Comparison of ENCODE assay signal across 11 cellular contexts in genomic region chr4:133151681-133152329, GRCh38. TPM values are rescaled to one million over a fixed set of nuclear protein-coding genes. Genes with fewer than 3 reads are reported as not detected.
DNase-seq lines count a peak whose midpoint lies in the region; ATAC-seq, FAIRE-seq and TF ChIP-seq lines count a peak whose summit lies in the region.
"Had no signal": no experiment of that assay in that cellular context is flagged by ENCODE, and none has a peak within 500 bp of the region (broad histone marks: within the 10 kb centered on the region; RNA-seq: fewer than 3 reads in every experiment).

No MANE protein-coding gene starts in this region.

- H3K9me3 ChIP-seq in SK-N-SH (no peaks in the 10 kb centered on the region), astrocyte (ENCODE audit: insufficient read depth, low read depth, low read length) (no peaks in the 10 kb centered on the region), kidney (ENCODE audit: control insufficient read depth in 1 of 2, low read length in 2 of 2) (no peaks in the 10 kb centered on the region), suprapubic skin (no peaks in the 10 kb centered on the region)

- no peak for TF ChIP-seq POLR2A in suprapubic skin (IDR thresholded peaks at IDR 0.05)

- H3K4me1 ChIP-seq in SK-N-SH (ENCODE audit: control insufficient read depth in 1 of 2, insufficient read depth in 2 of 2, low read depth in 1 of 2, low read length in 1 of 2) (peaks cover 0 to 18% of the 10 kb centered on the region in 2 experiments; a peak in 2 of 4 replicates), astrocyte (ENCODE audit: insufficient read depth, low read length) (peaks cover 34% of the 10 kb centered on the region), kidney (ENCODE audit: control insufficient read depth in 1 of 2, insufficient read depth in 1 of 2, low read depth in 1 of 2, low read length in 2 of 2) (peaks cover 13 to 21% of the 10 kb centered on the region in 2 donors), suprapubic skin (peaks cover 61% of the 10 kb centered on the region)

- peak overlapping the region; percentile 93 for H3K4me3 Mint-ChIP-seq in astrocyte (ENCODE audit: unreplicated experiment)
- no peak overlapping the region for H3K4me3 Mint-ChIP-seq in stimulated activated memory B cell treated with anti-CD40 and anti-IgM and Interleukin-4, amounts not matched to agents 10 μg/mL and 1 μg/mL and 100 μg/mL, for 72 hours
- H3K4me3 Mint-ChIP-seq: CD4-positive, CD25-positive, alpha-beta regulatory T cell; dendritic cell treated with granulocyte-macrophage colony-stimulating factor and Interleukin-4, amounts not matched to agents 40 ng/mL and 50 ng/mL, for 4 days had no signal

- TF ChIP-seq CTCF in SK-N-SH (IDR thresholded peaks at IDR 0.05) (no peak; the same call in 1 of the 2 replicates), astrocyte (IDR thresholded peaks at IDR 0.05; ENCODE audit: insufficient read depth, low read depth, low read length) (no peak), kidney (IDR thresholded peaks at IDR 0.05; ENCODE audit: borderline replicate concordance, extremely low read depth, insufficient read depth) (no peak), suprapubic skin (IDR thresholded peaks at IDR 0.05) (no peak)

- ATAC-seq in SK-N-SH treated with all-trans-retinoic acid at 6 μM for 48 hours: no peak
- no peak for ATAC-seq in stimulated activated memory B cell treated with anti-CD40 and anti-IgM and Interleukin-4, amounts not matched to agents 10 μg/mL and 1 μg/mL and 100 μg/mL, for 72 hours
- ATAC-seq: Panc1 had no signal

- H3K4me1 Mint-ChIP-seq in astrocyte (ENCODE audit: low read depth, unreplicated experiment): peaks cover 15% of the 10 kb centered on the region
- H3K4me1 Mint-ChIP-seq in stimulated activated memory B cell treated with anti-CD40 and anti-IgM and Interleukin-4, amounts not matched to agents 10 μg/mL and 1 μg/mL and 100 μg/mL, for 72 hours: no peaks in the 10 kb centered on the region

- no peak for FAIRE-seq in astrocyte (lab: Jason Lieb, UNC)
- no peak for FAIRE-seq in kidney (lab: Jason Lieb, UNC)

- H4K20me1 ChIP-seq in SK-N-SH (ENCODE audit: insufficient read depth) (no peaks in the 10 kb centered on the region), astrocyte (ENCODE audit: insufficient read depth, low read length) (peaks cover 3% of the 10 kb centered on the region)

- H3K9me2 ChIP-seq in SK-N-SH: no peaks in the 10 kb centered on the region

- H3K9me3 Mint-ChIP-seq in astrocyte (ENCODE audit: unreplicated experiment): peaks cover 5% of the 10 kb centered on the region
- no peaks in the 10 kb centered on the region for H3K9me3 Mint-ChIP-seq in stimulated activated memory B cell treated with anti-CD40 and anti-IgM and Interleukin-4, amounts not matched to agents 10 μg/mL and 1 μg/mL and 100 μg/mL, for 72 hours
- H3K9me3 Mint-ChIP-seq: dendritic cell treated with granulocyte-macrophage colony-stimulating factor and Interleukin-4, amounts not matched to agents 40 ng/mL and 50 ng/mL, for 4 days had no signal

- H3K27ac ChIP-seq in SK-N-SH (ENCODE audit: low read depth in 2 of 2, low read length in 1 of 2) (no peak overlapping the region), astrocyte (ENCODE audit: low read depth, low read length) (no peak overlapping the region), kidney (ENCODE audit: low read depth in 2 of 2, low read length in 2 of 2) (peak overlapping the region in 1 of 2 donors; percentile 29), suprapubic skin (no peak overlapping the region)

- H3K27ac Mint-ChIP-seq in astrocyte (ENCODE audit: unreplicated experiment): peak overlapping the region; percentile 18
- no peak overlapping the region for H3K27ac Mint-ChIP-seq in stimulated activated memory B cell treated with anti-CD40 and anti-IgM and Interleukin-4, amounts not matched to agents 10 μg/mL and 1 μg/mL and 100 μg/mL, for 72 hours
- H3K27ac Mint-ChIP-seq: CD4-positive, CD25-positive, alpha-beta regulatory T cell; dendritic cell treated with granulocyte-macrophage colony-stimulating factor and Interleukin-4, amounts not matched to agents 40 ng/mL and 50 ng/mL, for 4 days had no signal

- peaks cover 34% of the 10 kb centered on the region for H3K27me3 Mint-ChIP-seq in astrocyte (ENCODE audit: low read depth, unreplicated experiment)
- H3K27me3 Mint-ChIP-seq in stimulated activated memory B cell treated with anti-CD40 and anti-IgM and Interleukin-4, amounts not matched to agents 10 μg/mL and 1 μg/mL and 100 μg/mL, for 72 hours: peaks cover 57% of the 10 kb centered on the region

- no peaks in the 10 kb centered on the region for H3K36me3 Mint-ChIP-seq in astrocyte (ENCODE audit: low read depth, unreplicated experiment)
- no peaks in the 10 kb centered on the region for H3K36me3 Mint-ChIP-seq in stimulated activated memory B cell treated with anti-CD40 and anti-IgM and Interleukin-4, amounts not matched to agents 10 μg/mL and 1 μg/mL and 100 μg/mL, for 72 hours

- H3K36me3 ChIP-seq in SK-N-SH (replicated peaks in 1 of 2; ENCODE audit: control insufficient read depth in 1 of 2, insufficient read depth in 2 of 2, low read length in 1 of 2): no peaks in the 10 kb centered on the region
- H3K36me3 ChIP-seq in astrocyte (ENCODE audit: insufficient read depth, low read length): no peaks in the 10 kb centered on the region
- no peaks in the 10 kb centered on the region for H3K36me3 ChIP-seq in kidney (ENCODE audit: control insufficient read depth in 1 of 2, insufficient read depth in 2 of 2, low read length in 2 of 2)
- no peaks in the 10 kb centered on the region for H3K36me3 ChIP-seq in suprapubic skin

- TF ChIP-seq RAD21 in SK-N-SH (IDR thresholded peaks at IDR 0.05; ENCODE audit: low read length): no peak

- peak overlapping the region in 1 of 2 experiments; percentile 7; a peak in 1 of 4 replicates for H3K4me3 ChIP-seq in SK-N-SH (ENCODE audit: low read depth in 2 of 2, low read length in 1 of 2)
- peak overlapping the region; percentile 90 for H3K4me3 ChIP-seq in astrocyte (ENCODE audit: insufficient read depth, low read depth, low read length)
- H3K4me3 ChIP-seq in kidney (ENCODE audit: low read length in 2 of 2): peak overlapping the region; percentile 46 to 62
- peak overlapping the region; percentile 47 for H3K4me3 ChIP-seq in suprapubic skin

- peak overlapping the region; percentile 40; the same call in 1 of the 2 replicates for H3K4me2 ChIP-seq in SK-N-SH
- H3K4me2 ChIP-seq in astrocyte (ENCODE audit: low read length): peak overlapping the region; percentile 100

- H3K27me3 ChIP-seq in SK-N-SH (ENCODE audit: insufficient read depth) (peaks cover 76% of the 10 kb centered on the region), astrocyte (ENCODE audit: insufficient read depth, low read length) (no peaks in the 10 kb centered on the region), suprapubic skin (peaks cover 78% of the 10 kb centered on the region)

- H2AFZ ChIP-seq in SK-N-SH (ENCODE audit: low read depth) (no peak overlapping the region), astrocyte (ENCODE audit: low read depth, low read length) (peak overlapping the region; percentile 87)

- WGBS in SK-N-SH (ENCODE audit: low lambda C conversion rate): 4% methylated on average over 24 of the region's 63 CpGs
- WGBS in suprapubic skin: under 1% methylated on average over 22 of the region's 63 CpGs

- POLR2A ChIA-PET in SK-N-SH (lab: Yijun Ruan, JAX): no interaction called here

- DNase-seq in SK-N-SH: peak; percentile 44
- peak; percentile 48 for DNase-seq in astrocyte (ENCODE audit: low read depth)
- DNase-seq in kidney: peak; percentile 58
- DNase-seq in suprapubic skin (ENCODE audit: low spot score in 2 of 2): peak in 1 of 2 donors; percentile 72
- DNase-seq in activated effector memory CD4-positive, alpha-beta T cell treated with Interleukin-2 at 50 U/mL for 16 hours: no peak
- DNase-seq in activated effector memory CD4-positive, alpha-beta T cell treated with anti-CD3 and anti-CD28 coated beads, Interleukin-2, amount 50 U/mL, for 16 hours: no peak
- DNase-seq: CD4-positive, CD25-positive, alpha-beta regulatory T cell had no signal

- H3K79me2 ChIP-seq in SK-N-SH (ENCODE audit: insufficient read depth): no peaks in the 10 kb centered on the region
- peaks cover 26% of the 10 kb centered on the region for H3K79me2 ChIP-seq in astrocyte (ENCODE audit: insufficient read depth, low read length)

- no peak overlapping the region for H3K9ac ChIP-seq in SK-N-SH
- peak overlapping the region; percentile 82 for H3K9ac ChIP-seq in astrocyte (ENCODE audit: low read length)
- no peak overlapping the region for H3K9ac ChIP-seq in kidney (ENCODE audit: low read length in 2 of 2)

- no peak for TF ChIP-seq EP300 in SK-N-SH (IDR thresholded peaks at IDR 0.05; ENCODE audit: borderline replicate concordance in 1 of 2, low read depth in 1 of 2, low read length in 1 of 2)
- no peak for TF ChIP-seq EP300 in suprapubic skin (IDR thresholded peaks at IDR 0.05)

- peaks cover 5% of the 10 kb centered on the region for H3F3A ChIP-seq in SK-N-SH (replicated peaks; ENCODE audit: insufficient read depth)

- CTCF ChIA-PET in SK-N-SH (lab: Yijun Ruan, JAX): no interaction called here

- intact Hi-C loops in kidney (cut with DNase I): no loop called here

TF ChIP-seq in SK-N-SH, 30 proteins besides CTCF, POLR2A, EP300 and RAD21 (continues in another document):
- TF ChIP-seq RXRA (IDR thresholded peaks at IDR 0.05; ENCODE audit: borderline replicate concordance, low read depth) (no peak), GABPA (IDR thresholded peaks at IDR 0.05; ENCODE audit: low read depth) (no peak), NFIC (IDR thresholded peaks at IDR 0.05; ENCODE audit: borderline replicate concordance) (no peak)

TF ChIP-seq in SK-N-SH treated with all-trans-retinoic acid at 6 μM for 48 hours, 23 proteins besides CTCF, POLR2A, EP300 and RAD21 (continues in another document):
- no peak for TF ChIP-seq ZNF8 (CRISPR knock-in tag; IDR thresholded peaks at IDR 0.05)
- TF ChIP-seq, protein P1, sequence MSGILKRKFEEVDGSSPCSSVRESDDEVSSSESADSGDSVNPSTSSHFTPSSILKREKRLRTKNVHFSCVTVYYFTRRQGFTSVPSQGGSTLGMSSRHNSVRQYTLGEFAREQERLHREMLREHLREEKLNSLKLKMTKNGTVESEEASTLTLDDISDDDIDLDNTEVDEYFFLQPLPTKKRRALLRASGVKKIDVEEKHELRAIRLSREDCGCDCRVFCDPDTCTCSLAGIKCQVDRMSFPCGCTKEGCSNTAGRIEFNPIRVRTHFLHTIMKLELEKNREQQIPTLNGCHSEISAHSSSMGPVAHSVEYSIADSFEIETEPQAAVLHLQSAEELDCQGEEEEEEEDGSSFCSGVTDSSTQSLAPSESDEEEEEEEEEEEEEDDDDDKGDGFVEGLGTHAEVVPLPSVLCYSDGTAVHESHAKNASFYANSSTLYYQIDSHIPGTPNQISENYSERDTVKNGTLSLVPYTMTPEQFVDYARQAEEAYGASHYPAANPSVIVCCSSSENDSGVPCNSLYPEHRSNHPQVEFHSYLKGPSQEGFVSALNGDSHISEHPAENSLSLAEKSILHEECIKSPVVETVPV (CRISPR knock-in tag; IDR thresholded peaks at IDR 0.05): no peak
- TF ChIP-seq ESRRG (CRISPR knock-in tag; IDR thresholded peaks at IDR 0.05): no peak

RNA-seq across cellular contexts. Expression of gene PCDH10, which starts 2.7 kb away (rescaled TPM):
- 0.02 and 0.05 TPM in 2 replicates for polyA plus RNA-seq in SK-N-SH (2012; rRNA removed)
- 0.03 and 0.04 TPM in 2 replicates for polyA plus RNA-seq in SK-N-SH (2012; cell fraction: cytosol; rRNA removed)
- 0.07 and 0.10 TPM in 2 replicates for polyA plus RNA-seq in SK-N-SH (2012; cell fraction: nucleus; rRNA removed)
- 9.1 and 12.5 TPM in 2 replicates for total RNA-seq in astrocyte
- total RNA-seq in kidney: 5.5 TPM
- 0.69 TPM for polyA plus RNA-seq in kidney (ENCODE audit: insufficient read depth, low read depth, low replicate concordance)
- total RNA-seq in suprapubic skin: under 1 TPM in 3 of 4 donors, not detected in 1; 0.13 to 0.76 (median 0.68) TPM
- total RNA-seq: CD4-positive, CD25-positive, alpha-beta regulatory T cell had no signal
- polyA plus RNA-seq: CD4-positive, CD25-positive, alpha-beta regulatory T cell had no signal

Comparison
In these comparisons a context has a peak if more than half of its experiments do, and no peak if none do; other contexts are left out.
1. DNase-seq: peak in SK-N-SH (single experiment), astrocyte (single experiment) and kidney (single experiment); none in activated effector memory CD4-positive, alpha-beta T cell treated with Interleukin-2 at 50 U/mL for 16 hours (single experiment) and activated effector memory CD4-positive, alpha-beta T cell treated with anti-CD3 and anti-CD28 coated beads, Interleukin-2, amount 50 U/mL, for 16 hours (single experiment).